In genomic region chr7:99499356-99499712, GRCh38 we compare ENCODE assay signal across 6 cellular contexts. TPM values are rescaled to one million over a fixed set of nuclear protein-coding genes. Genes with fewer than 3 reads are reported as not detected.
DNase-seq lines count a peak whose midpoint lies in the region; ATAC-seq lines count a peak whose summit lies in the region.

No MANE protein-coding gene starts in this region.

- DNase-seq in AG08395 (ENCODE audit: low spot score), result peak; percentile 11
- no peak for DNase-seq in SKM-1 treated with dmso at 0.1 percent for 144 hours (lab: John Stamatoyannopoulos, UW; ENCODE audit: unreplicated experiment)

- WGBS in adipose tissue, 3 donors, result 0 to 1% (median 0%) methylated on average over 14 of the region's 14 CpGs

- peak overlapping the region; percentile 93 for H3K9ac ChIP-seq in mucosa of stomach (ENCODE audit: low read length)

- H3K9me3 ChIP-seq in mucosa of stomach (ENCODE audit: control insufficient read depth, low read length), result no peaks in the 10 kb centered on the region

- H3K4me3 ChIP-seq in mucosa of stomach (ENCODE audit: low read length), result peak overlapping the region; percentile 97

- H3K36me3 ChIP-seq in mucosa of stomach (ENCODE audit: control insufficient read depth, insufficient read depth, low read length), result peaks cover 5% of the 10 kb centered on the region

- ATAC-seq in HG02885 (IDR thresholded peaks at IDR 0.05; ENCODE audit: poor library complexity, unreplicated experiment) (peak; percentile 8), HG03135 (IDR thresholded peaks at IDR 0.05; ENCODE audit: unreplicated experiment) (no peak)

- peaks cover 14% of the 10 kb centered on the region for H3K4me1 ChIP-seq in mucosa of stomach (ENCODE audit: control insufficient read depth, insufficient read depth, low read length)

- no peaks in the 10 kb centered on the region for H3K27me3 ChIP-seq in mucosa of stomach (ENCODE audit: control insufficient read depth, insufficient read depth, low read length)

- H3K27ac ChIP-seq in adipose tissue (ENCODE audit: low read depth, low read length), result peak overlapping the region; percentile 95

RNA-seq across cellular contexts. Expression of gene ZNF394, which starts 0.7 kb away (rescaled TPM):
- polyA plus RNA-seq in adipose tissue, result 10 to 100 TPM in 2 of 3 donors, 1 to 10 TPM in 1; 8.2 to 20.8 (median 15.2) TPM

RNA-seq across cellular contexts. Expression of gene ZKSCAN5, which starts 5.1 kb away (rescaled TPM):
- 1 to 10 TPM; 1.7 to 3.7 (median 2.8) TPM for polyA plus RNA-seq in adipose tissue

RNA-seq across cellular contexts. Expression of gene ZNF789, which starts 26.6 kb away (rescaled TPM):
- 1 to 10 TPM; 3.1 to 6.3 (median 4.8) TPM for polyA plus RNA-seq in adipose tissue

RNA-seq across cellular contexts. Expression of gene ATP5MF, which starts 33.4 kb away (rescaled TPM):
- polyA plus RNA-seq in adipose tissue, result 1,000 to 10,000 TPM in 2 of 3 donors, 100 to 1,000 TPM in 1; 432 to 1,027 (median 1,022) TPM

RNA-seq across cellular contexts. Expression of gene FAM200A, which starts 52.6 kb away (rescaled TPM):
- 1 to 10 TPM; 1.7 to 5.7 (median 2.3) TPM for polyA plus RNA-seq in adipose tissue
